23 cellular contexts compared by ENCODE assay signal in the genomic region with DNA sequence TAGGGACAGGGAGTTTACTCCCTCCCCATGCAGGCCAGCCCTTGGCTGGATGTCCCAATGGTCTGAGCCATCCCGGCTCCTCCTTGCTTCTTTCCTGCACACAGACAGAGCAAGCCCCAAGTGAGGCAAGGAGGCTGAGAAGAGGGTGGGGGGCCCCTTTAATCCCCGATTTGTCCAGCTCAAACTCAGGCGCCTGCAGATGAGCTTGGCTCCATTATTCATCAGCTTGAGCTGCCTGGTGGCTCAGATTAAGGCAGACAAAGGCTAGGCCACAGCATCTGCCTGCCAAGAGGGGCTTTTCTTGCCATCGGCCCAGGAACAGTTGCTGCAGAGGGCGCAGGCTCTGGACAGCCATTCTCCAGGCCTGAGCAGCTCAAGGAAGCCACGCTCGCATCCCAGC. TPM values are rescaled to one million over a fixed set of nuclear protein-coding genes. Genes with fewer than 3 reads are reported as not detected.
A peak's percentile ranks its signal among the peaks of the same experiment; 100 is the strongest.
DNase-seq lines count a peak whose midpoint lies in the region; ATAC-seq, FAIRE-seq and TF ChIP-seq lines count a peak whose summit lies in the region.
"Had no signal": no experiment of that assay in that cellular context is flagged by ENCODE, and none has a peak within 500 bp of the region (broad histone marks: within the 10 kb centered on the region; RNA-seq: fewer than 3 reads in every experiment).

No MANE protein-coding gene starts in this region.

- no peak overlapping the region for H3K4me3 ChIP-seq in RWPE2 (ENCODE audit: severe bottlenecking)
- no peak overlapping the region for H3K4me3 ChIP-seq in keratinocyte (ENCODE audit: control insufficient read depth in 2 of 3, extremely low read depth in 1 of 3, insufficient read depth in 2 of 3, low read depth in 1 of 3, low read length in 3 of 3)
- no peak overlapping the region for H3K4me3 ChIP-seq in smooth muscle cell
- H3K4me3 ChIP-seq: BLaER1, SJSA1 had no signal

- H3K9me3 ChIP-seq in RWPE2 (ENCODE audit: severe bottlenecking), result no peaks in the 10 kb centered on the region
- no peaks in the 10 kb centered on the region for H3K9me3 ChIP-seq in keratinocyte (ENCODE audit: control insufficient read depth, low read depth, low read length)
- H3K9me3 ChIP-seq in smooth muscle cell (replicated peaks; ENCODE audit: low read depth), result no peaks in the 10 kb centered on the region
- H3K9me3 ChIP-seq: BLaER1, Caco-2, SJSA1 had no signal

- H3K79me2 ChIP-seq in keratinocyte (ENCODE audit: control insufficient read depth, insufficient read depth, low read length), result no peaks in the 10 kb centered on the region
- H3K79me2 ChIP-seq in smooth muscle cell (ENCODE audit: low read depth), result no peaks in the 10 kb centered on the region

- no peak overlapping the region for H3K27ac ChIP-seq in RWPE2 (ENCODE audit: poor library complexity, severe bottlenecking)
- peak overlapping the region; percentile 71 for H3K27ac ChIP-seq in keratinocyte (ENCODE audit: control insufficient read depth, insufficient read depth, low read length)
- H3K27ac ChIP-seq in smooth muscle cell (ENCODE audit: low read depth), result peak overlapping the region; percentile 37
- H3K27ac ChIP-seq: BLaER1, SJSA1 had no signal

- no peaks in the 10 kb centered on the region for H3F3A ChIP-seq in smooth muscle cell (ENCODE audit: low read depth)

- 91% methylated on average over 7 of the region's 7 CpGs for WGBS in smooth muscle cell (ENCODE audit: low lambda C conversion rate)

- peaks cover 14% of the 10 kb centered on the region for H4K20me1 ChIP-seq in keratinocyte (ENCODE audit: control insufficient read depth, extremely low read depth, insufficient read depth, low read length)
- H4K20me1 ChIP-seq in smooth muscle cell (ENCODE audit: low read depth), result no peaks in the 10 kb centered on the region
- H4K20me1 ChIP-seq: BLaER1 had no signal

- H3K9me1 ChIP-seq in keratinocyte (ENCODE audit: control insufficient read depth, extremely low read depth, insufficient read depth, low read length), result peaks cover 6% of the 10 kb centered on the region

- H3K4me1 ChIP-seq in RWPE2 (ENCODE audit: insufficient read depth, poor library complexity, severe bottlenecking) (peaks cover 15% of the 10 kb centered on the region), keratinocyte (ENCODE audit: control insufficient read depth, extremely low read depth, insufficient read depth, low read length) (peaks cover 41% of the 10 kb centered on the region), smooth muscle cell (ENCODE audit: low read depth) (peaks cover 7% of the 10 kb centered on the region)
- H3K4me1 ChIP-seq: Caco-2, SJSA1 had no signal

- H3K36me3 ChIP-seq in RWPE2 (ENCODE audit: low read depth), result no peaks in the 10 kb centered on the region
- H3K36me3 ChIP-seq in keratinocyte (ENCODE audit: control insufficient read depth in 2 of 2, extremely low read depth in 1 of 2, insufficient read depth in 2 of 2, low read length in 2 of 2), result no peaks in the 10 kb centered on the region
- no peaks in the 10 kb centered on the region for H3K36me3 ChIP-seq in smooth muscle cell (ENCODE audit: low read depth)
- H3K36me3 ChIP-seq: BLaER1, SJSA1 had no signal

- H3K4me2 ChIP-seq in keratinocyte (ENCODE audit: control insufficient read depth, extremely low read depth, insufficient read depth, low read depth, low read length) (no peak overlapping the region), smooth muscle cell (no peak overlapping the region)
- H3K4me2 ChIP-seq: BLaER1 had no signal

- DNase-seq in NCI-H82 treated with DMSO at 0.1 percent for 48 hours (lab: John Stamatoyannopoulos, UW; ENCODE audit: unreplicated experiment) (peak; percentile 70), RWPE2 (ENCODE audit: low spot score) (peak; percentile 28), keratinocyte (ENCODE audit: low read depth, low spot score) (no peak), smooth muscle cell (lab: John Stamatoyannopoulos, UW; ENCODE audit: unreplicated experiment) (no peak), NCI-H2081 (lab: John Stamatoyannopoulos, UW) (no peak), midbrain (lab: John Stamatoyannopoulos, UW) (no peak), cortex of kidney (lab: John Stamatoyannopoulos, UW) (no peak)
- DNase-seq: Caco-2; CD4-positive, alpha-beta memory T cell; DMS153; GOT3; KG1; NCI-H1092 treated with DMSO at 0.1 percent for 48 hours; NCI-H1436 treated with DMSO at 0.1 percent for 48 hours; NCI-H1930; NCI-H510A treated with DMSO at 0.1 percent for 48 hours had no signal

- H2AFZ ChIP-seq in keratinocyte (ENCODE audit: control insufficient read depth, low read length) (no peak overlapping the region), smooth muscle cell (ENCODE audit: low read depth) (no peak overlapping the region)

- dilution Hi-C loops in keratinocyte (cut with MboI; ENCODE audit: extremely low pct_ligation_motif_present, low sequenced_read_pairs), result no loop called here

- H3K27me3 ChIP-seq in RWPE2 (ENCODE audit: insufficient read depth, poor library complexity, severe bottlenecking) (no peaks in the 10 kb centered on the region), keratinocyte (ENCODE audit: control insufficient read depth, extremely low read depth, insufficient read depth, low read length) (peaks cover 5% of the 10 kb centered on the region), smooth muscle cell (ENCODE audit: low read depth) (no peaks in the 10 kb centered on the region)
- H3K27me3 ChIP-seq: BLaER1, SJSA1 had no signal

- no peak for FAIRE-seq in keratinocyte (lab: Jason Lieb, UNC)
- FAIRE-seq: GM12891, HTR-8/SVneo had no signal

- TF ChIP-seq CTCF in RWPE2 (IDR thresholded peaks at IDR 0.05; ENCODE audit: poor library complexity, severe bottlenecking), result no peak
- no peak for TF ChIP-seq CTCF in keratinocyte (optimal IDR thresholded peaks at IDR 0.05 in 1 of 3, IDR thresholded peaks at IDR 0.05 in 1 of 3, conservative IDR thresholded peaks at IDR 0.05 in 1 of 3; ENCODE audit: extremely low read depth in 1 of 3, insufficient read depth in 2 of 3, low read length in 3 of 3)
- TF ChIP-seq CTCF in smooth muscle cell (IDR thresholded peaks at IDR 0.05; ENCODE audit: borderline replicate concordance, insufficient read depth, poor library complexity, severe bottlenecking), result no peak

- H3K9ac ChIP-seq in keratinocyte (ENCODE audit: control insufficient read depth, extremely low read depth, insufficient read depth, low read length) (no peak overlapping the region), smooth muscle cell (ENCODE audit: low read depth) (no peak overlapping the region)
- H3K9ac ChIP-seq: BLaER1 had no signal

- ATAC-seq in RWPE2 (ENCODE audit: low read depth) (no peak), GM18858 (IDR thresholded peaks at IDR 0.05; ENCODE audit: unreplicated experiment) (no peak)
- ATAC-seq: HCT116 had no signal

RNA-seq across cellular contexts. Expression of a gene that starts 35.5 kb away (rescaled TPM):
- polyA plus RNA-seq in keratinocyte, result 0.08 to 0.18 TPM in 2 of 3 replicates, not detected in the other
- polyA plus RNA-seq in keratinocyte (2011; ENCODE audit: low read depth), result not detected
- polyA plus RNA-seq in keratinocyte (2011; cell fraction: cytosol; rRNA removed), result not detected in 2 replicates
- polyA plus RNA-seq in keratinocyte (2011; cell fraction: nucleus; rRNA removed), result not detected in 2 replicates
- not detected in 2 replicates for polyA plus RNA-seq in keratinocyte (2012; ENCODE audit: low replicate concordance)
- polyA minus RNA-seq in keratinocyte, result not detected in 3 replicates
- polyA minus RNA-seq in keratinocyte (2011; cell fraction: cytosol; rRNA and poly(A)+ RNA removed), result not detected
- polyA minus RNA-seq in keratinocyte (2011; cell fraction: nucleus; rRNA and poly(A)+ RNA removed), result not detected in 2 replicates
- total RNA-seq in smooth muscle cell, result 1.1 and 8.3 TPM in 2 replicates
- polyA plus RNA-seq in smooth muscle cell, result 1.6 and 5.1 TPM in 2 replicates
- total RNA-seq: Caco-2; CD4-positive, alpha-beta memory T cell; G401; SJSA1 had no signal
- polyA plus RNA-seq: CD4-positive, alpha-beta memory T cell had no signal

RNA-seq across cellular contexts. Expression of a gene that starts 59.4 kb away (rescaled TPM):
- polyA plus RNA-seq in keratinocyte (0.88 to 2.9 TPM (median 2.5 TPM) in 3 replicates), smooth muscle cell (0.35 and 1.6 TPM in 2 replicates)
- polyA plus RNA-seq in keratinocyte (2011; ENCODE audit: low read depth), result 2.6 TPM
- polyA plus RNA-seq in keratinocyte (2011; cell fraction: cytosol; rRNA removed), result 0.69 and 1.1 TPM in 2 replicates
- 15.6 and 16.4 TPM in 2 replicates for polyA plus RNA-seq in keratinocyte (2011; cell fraction: nucleus; rRNA removed)
- 1.2 TPM in 2 replicates for polyA plus RNA-seq in keratinocyte (2012; ENCODE audit: low replicate concordance)
- polyA minus RNA-seq in keratinocyte, result 0.33 to 3.3 TPM (median 2.4 TPM) in 3 replicates
- not detected for polyA minus RNA-seq in keratinocyte (2011; cell fraction: cytosol; rRNA and poly(A)+ RNA removed)
- polyA minus RNA-seq in keratinocyte (2011; cell fraction: nucleus; rRNA and poly(A)+ RNA removed), result 4.4 and 8.9 TPM in 2 replicates
- 0.18 and 3.1 TPM in 2 replicates for total RNA-seq in smooth muscle cell
- total RNA-seq: Caco-2, G401, SJSA1 had no signal

Comparison
In these comparisons a context has a peak if more than half of its experiments do, and no peak if none do; other contexts are left out.
1. DNase-seq: peak in NCI-H82 treated with DMSO at 0.1 percent for 48 hours (single experiment) and RWPE2 (single experiment); none in keratinocyte (single experiment), smooth muscle cell (single experiment), NCI-H2081 (0 of 2), midbrain (single experiment) and cortex of kidney (single experiment).